1 cellular context compared by ENCODE assay signal in the genomic region with DNA sequence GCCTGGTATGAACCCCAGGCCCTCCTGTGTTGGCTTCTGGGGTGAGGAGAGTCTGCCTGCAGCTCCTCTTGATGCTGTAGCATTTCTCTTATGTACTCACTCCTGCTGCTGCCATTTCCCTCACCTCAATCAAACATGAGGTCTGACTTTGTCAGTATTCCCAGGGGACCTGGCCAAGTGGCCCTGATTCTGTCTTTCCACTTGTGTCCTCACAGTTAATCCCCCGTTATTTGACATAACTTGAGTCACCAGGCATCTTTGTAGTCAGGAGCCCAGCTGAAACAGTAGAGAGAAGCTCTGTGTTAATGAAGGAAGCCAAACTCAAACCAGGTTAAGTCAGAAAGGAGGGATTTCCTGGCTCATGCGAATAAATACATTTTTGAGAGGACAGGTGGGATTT.
TF ChIP-seq lines count a peak whose summit lies in the region.

No MANE protein-coding gene starts in this region.

TF ChIP-seq in K562, 482 proteins besides CTCF, POLR2A, EP300 and RAD21:
- TF ChIP-seq NFYB (IDR thresholded peaks at IDR 0.05; ENCODE audit: extremely low read depth, insufficient read length) (no peak), MLLT1 (IDR thresholded peaks at IDR 0.05) (no peak), BHLHE40 (IDR thresholded peaks at IDR 0.05; ENCODE audit: low read length) (no peak), MIER1 (IDR thresholded peaks at IDR 0.05; ENCODE audit: low read depth) (no peak), PPARD (CRISPR knock-in tag; IDR thresholded peaks at IDR 0.05) (no peak), ZNF79 (CRISPR knock-in tag; IDR thresholded peaks at IDR 0.05; ENCODE audit: low read depth) (no peak), SIN3A (IDR thresholded peaks at IDR 0.05; ENCODE audit: borderline replicate concordance in 2 of 2, control insufficient read depth in 1 of 2, low read depth in 2 of 2, low read length in 2 of 2) (no peak), OTX1 (CRISPR knock-in tag; IDR thresholded peaks at IDR 0.05) (no peak), SIX5 (IDR thresholded peaks at IDR 0.05; ENCODE audit: borderline replicate concordance in 1 of 2, insufficient read depth in 1 of 2, low read depth in 1 of 2, low read length in 2 of 2) (no peak), POLR2AphosphoS2 (IDR thresholded peaks at IDR 0.05; ENCODE audit: low read length) (no peak)
- TF ChIP-seq, protein P1, sequence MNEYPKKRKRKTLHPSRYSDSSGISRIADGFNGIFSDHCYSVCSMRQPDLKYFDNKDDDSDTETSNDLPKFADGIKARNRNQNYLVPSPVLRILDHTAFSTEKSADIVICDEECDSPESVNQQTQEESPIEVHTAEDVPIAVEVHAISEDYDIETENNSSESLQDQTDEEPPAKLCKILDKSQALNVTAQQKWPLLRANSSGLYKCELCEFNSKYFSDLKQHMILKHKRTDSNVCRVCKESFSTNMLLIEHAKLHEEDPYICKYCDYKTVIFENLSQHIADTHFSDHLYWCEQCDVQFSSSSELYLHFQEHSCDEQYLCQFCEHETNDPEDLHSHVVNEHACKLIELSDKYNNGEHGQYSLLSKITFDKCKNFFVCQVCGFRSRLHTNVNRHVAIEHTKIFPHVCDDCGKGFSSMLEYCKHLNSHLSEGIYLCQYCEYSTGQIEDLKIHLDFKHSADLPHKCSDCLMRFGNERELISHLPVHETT (CRISPR knock-in tag; conservative IDR thresholded peaks at IDR 0.05 in 1 of 2, IDR thresholded peaks at IDR 0.05 in 1 of 2) = no peak
